In genomic region chr17:56661906-56662305, GRCh38 we compare ENCODE assay signal across 18 cellular contexts.
"Had no signal": no experiment of that assay in that cellular context is flagged by ENCODE, and none has a peak within 500 bp of the region (broad histone marks: within the 10 kb centered on the region; RNA-seq: fewer than 3 reads in every experiment).

No MANE protein-coding gene starts in this region.

- H3K27ac ChIP-seq: heart right ventricle, left ventricle myocardium inferior, prostate gland, right atrium auricular region, tibial nerve, uterus had no signal

- H3K4me3 ChIP-seq: heart right ventricle, left ventricle myocardium inferior, prostate gland, right atrium auricular region, tibial nerve, uterus had no signal

- ATAC-seq: activated CD8-positive, alpha-beta memory T cell treated with anti-CD3 and anti-CD28 coated beads, Interleukin-2, amount 10 ng/mL, durations not matched to agents 7 days and 5 days; esophagus mucosa; heart right ventricle; stimulated activated naive CD8-positive, alpha-beta T cell treated with anti-CD3 and anti-CD28 coated beads, Interleukin-15, Interleukin-2, amounts not matched to agents 100 U/mL and 50 U/mL, for 24 hours had no signal

- H3K36me3 ChIP-seq: heart right ventricle, left ventricle myocardium inferior, prostate gland, right atrium auricular region, tibial nerve, uterus had no signal

- H3K27me3 ChIP-seq: right atrium auricular region, uterus had no signal

- DNase-seq: activated CD4-positive, alpha-beta memory T cell treated with anti-CD3 and anti-CD28 coated beads, Interleukin-2, amount 10 ng/mL, durations not matched to agents 7 days and 5 days; activated CD4-positive, alpha-beta T cell treated with anti-CD3 and anti-CD28 coated beads for 48 hours; activated CD4-positive, CD25-positive, alpha-beta regulatory T cell; activated CD8-positive, alpha-beta memory T cell treated with anti-CD3 and anti-CD28 coated beads, Interleukin-2, amount 10 ng/mL, durations not matched to agents 7 days and 5 days; amniotic stem cell; effector CD8-positive, alpha-beta T cell; heart right ventricle; kidney glomerular epithelial cell; left ventricle myocardium inferior; mammary epithelial cell; stimulated activated CD4-positive, alpha-beta T cell treated with anti-CD3 and anti-CD28 coated beads, Interleukin-2, amount 100 ng/mL, for 24 hours; stimulated activated naive CD8-positive, alpha-beta T cell treated with anti-CD3 and anti-CD28 coated beads, Interleukin-15, Interleukin-2, amounts not matched to agents 100 U/mL and 50 U/mL, for 24 hours; substantia nigra; uterus had no signal

- H3K4me1 ChIP-seq: heart right ventricle, left ventricle myocardium inferior, prostate gland, right atrium auricular region, tibial nerve, uterus had no signal

- H3K9me3 ChIP-seq: heart right ventricle, left ventricle myocardium inferior, prostate gland, right atrium auricular region, tibial nerve, uterus had no signal
